8 cellular contexts compared by ENCODE assay signal in the genomic region with DNA sequence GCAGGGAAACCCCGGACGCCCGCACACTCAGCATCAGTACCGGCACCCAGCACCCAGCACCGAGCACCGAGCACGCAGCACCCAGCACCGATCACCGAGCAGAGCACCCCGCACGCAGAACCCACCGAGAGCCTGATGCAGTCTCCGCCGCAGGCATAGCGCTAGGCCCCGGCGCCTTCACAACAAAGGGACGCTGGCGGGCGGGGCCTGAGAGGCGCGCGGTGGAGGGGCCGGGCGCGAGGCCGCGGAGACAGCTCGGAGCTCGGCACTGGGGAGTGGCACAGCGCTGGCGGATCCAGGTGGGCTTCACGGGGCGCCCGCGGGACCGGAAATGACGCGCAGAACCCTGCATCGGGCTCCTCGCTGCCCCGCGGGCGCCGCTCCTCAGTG. TPM values are rescaled to one million over a fixed set of nuclear protein-coding genes. Genes with fewer than 3 reads are reported as not detected.
A peak's percentile ranks its signal among the peaks of the same experiment; 100 is the strongest.
DNase-seq lines count a peak whose midpoint lies in the region; ATAC-seq, FAIRE-seq and TF ChIP-seq lines count a peak whose summit lies in the region.
"Not testable (repeated sequence)": the region's sequence is repeated elsewhere in the genome, so short reads cannot be mapped to it uniquely, and the experiment has no call there.

No MANE protein-coding gene starts in this region.

- not testable (repeated sequence) for H3K9me3 ChIP-seq in iPS-18c (ENCODE audit: control insufficient read depth, insufficient read depth, low read length)

- not testable (repeated sequence) for H3K27me3 Mint-ChIP-seq in type B pancreatic cell

- H3K36me3 Mint-ChIP-seq in type B pancreatic cell = not testable (repeated sequence)

- H3K4me1 Mint-ChIP-seq in type B pancreatic cell (ENCODE audit: unreplicated experiment) = not testable (repeated sequence)

- H3K4me3 ChIP-seq in bronchial epithelial cell (ENCODE audit: low read depth, low read length) (peak overlapping the region; percentile 58), iPS-18c (ENCODE audit: insufficient read depth, low read depth, low read length) (peak overlapping the region; percentile 67; the same call in 1 of the 2 replicates)

- not testable (repeated sequence) for H3K36me3 ChIP-seq in bronchial epithelial cell (ENCODE audit: control insufficient read depth, insufficient read depth, low read length)

- ATAC-seq in GM18858 (IDR thresholded peaks at IDR 0.05; ENCODE audit: unreplicated experiment) (peak; percentile 28), HG03342 (IDR thresholded peaks at IDR 0.05; ENCODE audit: unreplicated experiment) (peak; percentile 34)

- DNase-seq in NCI-H446 treated with DMSO at 0.1 percent for 48 hours (lab: John Stamatoyannopoulos, UW) = peak; percentile 57
- DNase-seq in activated CD4-positive, CD25-positive, alpha-beta regulatory T cell treated with anti-CD3 and anti-CD28 coated beads, Interleukin-2, amount 50 U/mL, for 72 hours = peak; percentile 83
- DNase-seq in bronchial epithelial cell (ENCODE audit: low read depth) = peak; percentile 23
- DNase-seq in retina = peak; percentile 80
- not testable (repeated sequence) for DNase-seq in type B pancreatic cell (ENCODE audit: extremely low spot score, unreplicated experiment)

- not testable (repeated sequence) for TF ChIP-seq CTCF in bronchial epithelial cell (IDR thresholded peaks at IDR 0.05; ENCODE audit: insufficient read depth, low read length, severe bottlenecking); type B pancreatic cell (conservative IDR thresholded peaks at IDR 0.05)

- H3K9me3 Mint-ChIP-seq in type B pancreatic cell = not testable (repeated sequence)

- not testable (repeated sequence) for H3K27me3 ChIP-seq in bronchial epithelial cell (ENCODE audit: control insufficient read depth, insufficient read depth, low read length)

- not testable (repeated sequence) for H3K27ac Mint-ChIP-seq in type B pancreatic cell

- not testable (repeated sequence) for FAIRE-seq in bronchial epithelial cell (lab: Jason Lieb, UNC)

- peak overlapping the region; percentile 75 for H3K4me3 Mint-ChIP-seq in type B pancreatic cell

RNA-seq across cellular contexts. Expression of a gene that starts 0.3 kb away (rescaled TPM):
- total RNA-seq in bronchial epithelial cell (14.0 and 17.0 TPM in 2 replicates), type B pancreatic cell (ENCODE audit: low replicate concordance) (88.8 and 116 TPM in 2 replicates)

RNA-seq across cellular contexts. Expression of a gene that starts 31.8 kb away (rescaled TPM):
- 4.2 and 10.6 TPM in 2 replicates for total RNA-seq in bronchial epithelial cell
- 45.9 and 47.0 TPM in 2 replicates for total RNA-seq in type B pancreatic cell (ENCODE audit: low replicate concordance)

RNA-seq across cellular contexts. Expression of a gene that starts 33.5 kb away (rescaled TPM):
- 5.0 and 7.6 TPM in 2 replicates for total RNA-seq in bronchial epithelial cell
- total RNA-seq in type B pancreatic cell (ENCODE audit: low replicate concordance) = 21.8 and 26.5 TPM in 2 replicates
